Comparison of ENCODE assay signal across 19 cellular contexts in genomic region chr10:34651381-34651780, GRCh38.
DNase-seq lines count a peak whose midpoint lies in the region; ATAC-seq, FAIRE-seq and TF ChIP-seq lines count a peak whose summit lies in the region.
"Had no signal": no experiment of that assay in that cellular context is flagged by ENCODE, and none has a peak within 500 bp of the region (broad histone marks: within the 10 kb centered on the region; RNA-seq: fewer than 3 reads in every experiment).

No MANE protein-coding gene starts in this region.

- peaks cover 3% of the 10 kb centered on the region for H3K79me1 ChIP-seq in trophoblast cell (ENCODE audit: low read length)

- CTCF ChIA-PET in activated CD4-positive, alpha-beta T cell treated with anti-CD3 and anti-CD28 coated beads for 36 hours (lab: Charles Lee), result interaction anchor here (0.5 to 0.7 kb wide), 2 partner anchors 13 to 70 kb away, joined by 3 read pairs; no protein-coding TSS in a partner anchor

- peaks cover 63% of the 10 kb centered on the region for H3K4me1 Mint-ChIP-seq in endodermal cell
- no peaks in the 10 kb centered on the region for H3K4me1 Mint-ChIP-seq in activated CD4-positive, alpha-beta T cell treated with anti-CD3 and anti-CD28 coated beads for 36 hours

- no peak overlapping the region for H2BK12ac ChIP-seq in trophoblast cell (ENCODE audit: low read length)

- peak; percentile 4 for FAIRE-seq in HTR-8/SVneo (lab: Jason Lieb, UNC)
- FAIRE-seq: GM12892 had no signal

- no peaks in the 10 kb centered on the region for H3K27me3 ChIP-seq in endodermal cell (ENCODE audit: control insufficient read depth, insufficient read depth, low read length, poor library complexity, severe bottlenecking)
- no peaks in the 10 kb centered on the region for H3K27me3 ChIP-seq in trophoblast cell (ENCODE audit: insufficient read depth, low read length)
- H3K27me3 ChIP-seq in ovary, result no peaks in the 10 kb centered on the region

- intact Hi-C loops in activated CD4-positive, alpha-beta T cell treated with anti-CD3 and anti-CD28 coated beads for 36 hours (cut with DNase I, micrococcal nuclease), result loop anchor here in 1 of 2 experiments (10.0 kb wide), 2 partner anchors 243 to 563 kb away; no protein-coding TSS in a partner anchor
- intact Hi-C loops in ovary (cut with DNase I), result no loop called here

- H2AK5ac ChIP-seq in trophoblast cell (ENCODE audit: low read length), result no peak overlapping the region

- peak overlapping the region; percentile 56 for H3K27ac Mint-ChIP-seq in endodermal cell
- H3K27ac Mint-ChIP-seq in activated CD4-positive, alpha-beta T cell treated with anti-CD3 and anti-CD28 coated beads for 36 hours, result no peak overlapping the region
- H3K27ac Mint-ChIP-seq: CD4-positive, alpha-beta T cell had no signal

- POLR2A ChIA-PET in activated CD4-positive, alpha-beta T cell treated with anti-CD3 and anti-CD28 coated beads for 36 hours (lab: Charles Lee), result no interaction called here

- H4K91ac ChIP-seq in trophoblast cell (ENCODE audit: low read depth, low read length), result no peak overlapping the region

- TF ChIP-seq CTCF in endodermal cell (conservative IDR thresholded peaks at IDR 0.05), result no peak
- no peak for TF ChIP-seq CTCF in ovary (IDR thresholded peaks at IDR 0.05)

- no peak overlapping the region for H2BK120ac ChIP-seq in trophoblast cell (ENCODE audit: insufficient read depth, low read length, poor library complexity)

- H3K36me3 Mint-ChIP-seq in endodermal cell (ENCODE audit: low read depth), result peaks cover 2% of the 10 kb centered on the region
- no peaks in the 10 kb centered on the region for H3K36me3 Mint-ChIP-seq in activated CD4-positive, alpha-beta T cell treated with anti-CD3 and anti-CD28 coated beads for 36 hours (ENCODE audit: low read depth)

- H3K4me2 ChIP-seq in trophoblast cell (ENCODE audit: low read length), result peak overlapping the region; percentile 1
- H3K4me2 ChIP-seq: KMS-11 had no signal

- H4K8ac ChIP-seq in trophoblast cell (ENCODE audit: low read depth, low read length), result no peak overlapping the region

- H3K4me3 ChIP-seq in endodermal cell (ENCODE audit: low read length) (no peak overlapping the region), trophoblast cell (ENCODE audit: low read depth, low read length) (no peak overlapping the region), ovary (no peak overlapping the region)

- no peak overlapping the region for H3K23ac ChIP-seq in trophoblast cell (ENCODE audit: low read length)

- TF ChIP-seq EP300 in ovary (IDR thresholded peaks at IDR 0.05), result no peak

- H3K4me3 Mint-ChIP-seq in endodermal cell, result no peak overlapping the region
- no peak overlapping the region for H3K4me3 Mint-ChIP-seq in activated CD4-positive, alpha-beta T cell treated with anti-CD3 and anti-CD28 coated beads for 36 hours
- H3K4me3 Mint-ChIP-seq: CD4-positive, alpha-beta T cell had no signal

- no peak overlapping the region for H3K4ac ChIP-seq in trophoblast cell (ENCODE audit: low read depth, low read length)

- H3K27ac ChIP-seq in endodermal cell (ENCODE audit: low read depth, low read length) (peak overlapping the region; percentile 3), trophoblast cell (ENCODE audit: low read depth, low read length) (peak overlapping the region; percentile 38), ovary (no peak overlapping the region)
- H3K27ac ChIP-seq: KMS-11 had no signal

- no peak overlapping the region for H3K14ac ChIP-seq in trophoblast cell (ENCODE audit: low read length)

- no peaks in the 10 kb centered on the region for H3K36me3 ChIP-seq in endodermal cell (ENCODE audit: control insufficient read depth, insufficient read depth, low read length)
- H3K36me3 ChIP-seq in trophoblast cell (ENCODE audit: control insufficient read depth in 1 of 2, insufficient read depth in 2 of 2, low read length in 2 of 2), result no peaks in the 10 kb centered on the region
- no peaks in the 10 kb centered on the region for H3K36me3 ChIP-seq in ovary

- ATAC-seq in activated CD4-positive, alpha-beta T cell treated with anti-CD3 and anti-CD28 coated beads for 36 hours, result no peak
- no peak for ATAC-seq in GM18870 (IDR thresholded peaks at IDR 0.05; ENCODE audit: unreplicated experiment)
- ATAC-seq: Panc1 had no signal

- no peaks in the 10 kb centered on the region for H3K27me3 Mint-ChIP-seq in endodermal cell (ENCODE audit: insufficient read depth)
- peaks cover 5% of the 10 kb centered on the region for H3K27me3 Mint-ChIP-seq in activated CD4-positive, alpha-beta T cell treated with anti-CD3 and anti-CD28 coated beads for 36 hours

- no peak overlapping the region for H3K9ac ChIP-seq in endodermal cell (ENCODE audit: extremely low read depth, low read length, poor library complexity, severe bottlenecking)
- H3K9ac ChIP-seq in trophoblast cell (ENCODE audit: low read length), result no peak overlapping the region
- H3K9ac ChIP-seq: KMS-11 had no signal

- TF ChIP-seq POLR2A in ovary (IDR thresholded peaks at IDR 0.05), result no peak

- no peak overlapping the region for H4K12ac ChIP-seq in trophoblast cell (ENCODE audit: low read depth, low read length)

- peaks cover 1% of the 10 kb centered on the region for H3K79me2 ChIP-seq in trophoblast cell (ENCODE audit: control insufficient read depth, insufficient read depth, low read length, poor library complexity)

- H3K9me3 ChIP-seq in endodermal cell (ENCODE audit: control insufficient read depth, low read length), result no peaks in the 10 kb centered on the region
- no peaks in the 10 kb centered on the region for H3K9me3 ChIP-seq in trophoblast cell (ENCODE audit: insufficient read depth, low read depth, low read length)
- no peaks in the 10 kb centered on the region for H3K9me3 ChIP-seq in ovary

- DNase-seq in HTR-8/SVneo (ENCODE audit: insufficient read length, low spot score) (no peak), endodermal cell (peak; percentile 50), islet precursor cell (peak; percentile 62), trophoblast cell (peak in 1 of 2 donors; percentile 46), ovary (no peak), mesenteric fat pad (ENCODE audit: low spot score) (no peak)
- DNase-seq in activated CD4-positive, alpha-beta T cell treated with anti-CD3 and anti-CD28 coated beads for 36 hours, result no peak
- DNase-seq: AML-193; Calu3; CD4-positive, alpha-beta T cell; DMS79 treated with DMSO at 0.1 percent for 48 hours; GDM1; NCI-H1930; NCI-H2171 treated with DMSO at 0.1 percent for 48 hours; SHP77 had no signal

- H2BK5ac ChIP-seq in trophoblast cell (ENCODE audit: low read depth, low read length, poor library complexity), result no peak overlapping the region

- no peak overlapping the region for H2AFZ ChIP-seq in trophoblast cell (ENCODE audit: insufficient read depth, low read length, poor library complexity)

- H3K4me1 ChIP-seq in endodermal cell (ENCODE audit: control insufficient read depth, insufficient read depth, low read length) (peaks cover 14% of the 10 kb centered on the region), trophoblast cell (ENCODE audit: control insufficient read depth in 1 of 2, insufficient read depth in 2 of 2, low read length in 2 of 2) (peaks cover 6 to 16% of the 10 kb centered on the region in 2 experiments), ovary (ENCODE audit: insufficient read depth) (peaks cover 7% of the 10 kb centered on the region)

- H3K9me3 Mint-ChIP-seq in endodermal cell, result no peaks in the 10 kb centered on the region
- H3K9me3 Mint-ChIP-seq in activated CD4-positive, alpha-beta T cell treated with anti-CD3 and anti-CD28 coated beads for 36 hours (ENCODE audit: low read depth), result no peaks in the 10 kb centered on the region
- H3K9me3 Mint-ChIP-seq: CD4-positive, alpha-beta T cell had no signal

- H3K18ac ChIP-seq in trophoblast cell (ENCODE audit: low read length), result no peak overlapping the region

- WGBS in endodermal cell (ENCODE audit: insufficient coverage in 1 of 2, insufficient read length in 1 of 2), 2 experiments, result 70 to 79% methylated on average over 5 to 6 of the region's 6 CpGs
- WGBS in trophoblast cell (ENCODE audit: extremely low coverage, insufficient coverage, insufficient read length), result no CpG with 5 or more reads among the region's 6 CpGs
- 81 to 86% (median 84%) methylated on average over 6 of the region's 6 CpGs for WGBS in ovary, 3 donors

Comparison
In these comparisons a context has a peak if more than half of its experiments do, and no peak if none do; other contexts are left out.
1. DNase-seq: peak in endodermal cell (single experiment) and islet precursor cell (single experiment); none in HTR-8/SVneo (single experiment), activated CD4-positive, alpha-beta T cell treated with anti-CD3 and anti-CD28 coated beads for 36 hours (single experiment), ovary (0 of 5) and mesenteric fat pad (single experiment).
2. H3K27ac ChIP-seq: peak in endodermal cell (single experiment) and trophoblast cell (single experiment); none in ovary (0 of 2).